In the genomic region with DNA sequence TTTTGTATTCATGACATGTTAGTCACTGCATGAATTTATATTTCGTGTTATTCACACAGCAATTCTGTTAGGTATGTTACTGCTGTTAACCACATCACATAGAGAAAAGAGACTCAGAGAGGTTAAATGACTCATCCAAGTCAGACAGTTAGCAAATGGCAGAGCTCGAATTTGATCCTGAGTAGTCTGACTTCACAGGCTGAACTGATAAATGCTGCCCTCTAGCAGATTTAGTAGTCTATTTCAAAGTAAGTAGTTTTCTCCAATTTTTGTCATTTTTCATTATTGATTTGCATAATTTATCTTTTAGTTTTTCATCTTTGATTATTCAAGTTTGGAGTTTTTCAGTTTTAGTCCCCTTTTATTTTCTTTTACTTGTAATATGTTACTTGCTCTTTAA, we compare ENCODE assay signal across 8 cellular contexts. TPM values are rescaled to one million over a fixed set of nuclear protein-coding genes. Genes with fewer than 3 reads are reported as not detected.
DNase-seq lines count a peak whose midpoint lies in the region; TF ChIP-seq lines count a peak whose summit lies in the region.

No MANE protein-coding gene starts in this region.

- no peak overlapping the region for H3K4me3 ChIP-seq in A673 (ENCODE audit: low read depth, low read length, poor library complexity, severe bottlenecking)
- no peak overlapping the region for H3K4me3 ChIP-seq in GM06990 (replicated peaks; ENCODE audit: low read depth, low read length)
- H3K4me3 ChIP-seq in H7 (ENCODE audit: insufficient read depth, low read depth, low read length) = no peak overlapping the region
- no peak overlapping the region for H3K4me3 ChIP-seq in Jurkat, Clone E6-1 (ENCODE audit: low read length)
- H3K4me3 ChIP-seq in foreskin fibroblast (ENCODE audit: low read depth in 1 of 2, low read length in 2 of 2) = no peak overlapping the region

- no peaks in the 10 kb centered on the region for H3K4me1 ChIP-seq in A673 (ENCODE audit: insufficient read depth, low read length, poor library complexity, severe bottlenecking)

- intact Hi-C loops in A673 (cut with micrococcal nuclease; ENCODE audit: unreplicated experiment) = no loop called here

- H3K9me3 Mint-ChIP-seq in progenitor cell of endocrine pancreas (ENCODE audit: low read depth) = no peaks in the 10 kb centered on the region

- no peaks in the 10 kb centered on the region for H3K4me1 Mint-ChIP-seq in progenitor cell of endocrine pancreas (ENCODE audit: low read depth)

- no peaks in the 10 kb centered on the region for H3K9me3 ChIP-seq in A673 (ENCODE audit: low read depth, low read length, poor library complexity, severe bottlenecking)

- POLR2A ChIA-PET in A673 (lab: Charles Lee; ENCODE audit: low non-redundant PET) = no interaction called here

- peak; percentile 54 for TF ChIP-seq CTCF in A673 (conservative IDR thresholded peaks at IDR 0.05; ENCODE audit: low read depth, low read length)
- peak; percentile 46 for TF ChIP-seq CTCF in GM06990 (IDR thresholded peaks at IDR 0.05; ENCODE audit: insufficient read depth, low read length, poor library complexity, severe bottlenecking)
- TF ChIP-seq CTCF in foreskin fibroblast (IDR thresholded peaks at IDR 0.05; ENCODE audit: low read depth, low read length) = no peak
- TF ChIP-seq CTCF in progenitor cell of endocrine pancreas (IDR thresholded peaks at IDR 0.05; ENCODE audit: unreplicated experiment) = no peak

- no peaks in the 10 kb centered on the region for H3K36me3 ChIP-seq in A673 (ENCODE audit: insufficient read depth, low read length, poor library complexity, severe bottlenecking)
- H3K36me3 ChIP-seq in GM06990 (ENCODE audit: control insufficient read depth, insufficient read depth, low read length) = no peaks in the 10 kb centered on the region
- no peaks in the 10 kb centered on the region for H3K36me3 ChIP-seq in H7 (replicated peaks; ENCODE audit: control insufficient read depth, insufficient read depth, low read length)

- H3K27me3 ChIP-seq in A673 (replicated peaks; ENCODE audit: insufficient read depth, low read depth, low read length, poor library complexity) = no peaks in the 10 kb centered on the region
- H3K27me3 ChIP-seq in GM06990 (replicated peaks; ENCODE audit: control insufficient read depth, insufficient read depth, low read length) = no peaks in the 10 kb centered on the region
- no peaks in the 10 kb centered on the region for H3K27me3 ChIP-seq in H7 (ENCODE audit: control insufficient read depth, insufficient read depth, low read length)

- H3K4me3 Mint-ChIP-seq in progenitor cell of endocrine pancreas (ENCODE audit: low read depth) = no peak overlapping the region

- BruUV-seq in A673 (replicated peaks; lab: Mats Ljungman, UMichigan) = no TSS peak

- H3K27me3 Mint-ChIP-seq in progenitor cell of endocrine pancreas = no peaks in the 10 kb centered on the region

- DNase-seq in A673 (ENCODE audit: low spot score) (peak; percentile 71), GM06990 (ENCODE audit: extremely low read depth, insufficient read length) (peak; percentile 33), H7 (peak; percentile 22), T-helper 22 cell (ENCODE audit: low read depth) (peak; percentile 6), foreskin fibroblast (peak; percentile 66 to 83), progenitor cell of endocrine pancreas (ENCODE audit: low spot score, unreplicated experiment) (no peak), NCI-H2107 (lab: John Stamatoyannopoulos, UW) (no peak)
- peak; percentile 75 for DNase-seq in Jurkat, Clone E6-1 (ENCODE audit: low read depth, low spot score)

- no peaks in the 10 kb centered on the region for H3K36me3 Mint-ChIP-seq in progenitor cell of endocrine pancreas (ENCODE audit: insufficient read depth)

- no peak overlapping the region for H3K27ac ChIP-seq in A673 (ENCODE audit: low read depth, low read length, poor library complexity, severe bottlenecking)

- CTCF ChIA-PET in A673 (lab: Charles Lee) = interaction anchor here (0.6 kb wide), 2 partner anchors 1427 to 1459 kb away, joined by 3 read pairs; no protein-coding TSS in a partner anchor

- no peak overlapping the region for H3K27ac Mint-ChIP-seq in progenitor cell of endocrine pancreas

RNA-seq across cellular contexts. Expression of gene WDR7, which starts 58.3 kb away (rescaled TPM):
- 21.2 and 24.3 TPM in 2 replicates for total RNA-seq in A673 (2021)
- total RNA-seq in H7 (2014; rRNA removed; shearing (Covaris generic)) = 6.2 and 13.0 TPM in 2 replicates
- polyA plus RNA-seq in Jurkat, Clone E6-1 (2012; ENCODE audit: insufficient read depth, insufficient read length) = 6.9 TPM
- 23.2 and 24.8 TPM in 2 replicates for total RNA-seq in progenitor cell of endocrine pancreas

Comparison
In these comparisons a context has a peak if more than half of its experiments do, and no peak if none do; other contexts are left out.
1. DNase-seq: peak in A673 (single experiment), GM06990 (single experiment), H7 (single experiment), Jurkat, Clone E6-1 (single experiment), T-helper 22 cell (single experiment) and foreskin fibroblast (2 of 2); none in progenitor cell of endocrine pancreas (single experiment) and NCI-H2107 (single experiment).
2. CTCF ChIP-seq: peak in A673 (single experiment) and GM06990 (single experiment); none in foreskin fibroblast (single experiment) and progenitor cell of endocrine pancreas (single experiment).